In genomic region chr2:27191107-27191829, GRCh38 we compare ENCODE assay signal across 1 cellular context.
TF ChIP-seq lines count a peak whose summit lies in the region.

No MANE protein-coding gene starts in this region.

TF ChIP-seq in K562, 482 proteins besides CTCF, POLR2A, EP300 and RAD21:
- TF ChIP-seq KLF16 (IDR thresholded peaks at IDR 0.05) (0 out of 2 replicates have a peak, but pooled peaks have one; percentile 31), MEIS2 (IDR thresholded peaks at IDR 0.05; ENCODE audit: partially characterized antibody) (peak; percentile 11), ZNF253 (CRISPR knock-in tag; conservative IDR thresholded peaks at IDR 0.05) (no peak), CEBPB (tag; IDR thresholded peaks at IDR 0.05) (peak; percentile 76), USF2 (CRISPR knock-in tag; IDR thresholded peaks at IDR 0.05) (0 out of 2 replicates have a peak, but pooled peaks have one; percentile 3), SMC3 (conservative IDR thresholded peaks at IDR 0.05; ENCODE audit: insufficient read depth, low read depth, low read length) (peak; percentile 83), DEAF1 (CRISPR knock-in tag; IDR thresholded peaks at IDR 0.05) (peak; percentile 89), ZNF707 (CRISPR knock-in tag; conservative IDR thresholded peaks at IDR 0.05) (no peak), PKNOX1 (IDR thresholded peaks at IDR 0.05) (peak; percentile 55; the same call in 1 of the 2 replicates), HMG20A (CRISPR knock-in tag; conservative IDR thresholded peaks at IDR 0.05) (no peak), EP400 (IDR thresholded peaks at IDR 0.05) (0 out of 2 replicates have a peak, but pooled peaks have one; percentile 25), E2F5 (CRISPR knock-in tag; IDR thresholded peaks at IDR 0.05) (no peak), STAG1 (CRISPR knock-in tag; IDR thresholded peaks at IDR 0.05; ENCODE audit: borderline replicate concordance) (peak; percentile 38; the same call in 1 of the 2 replicates), JUND (IDR thresholded peaks at IDR 0.05; ENCODE audit: borderline replicate concordance, low read depth, low read length) (peak; percentile 14; the same call in 1 of the 2 replicates), JUND (tag; IDR thresholded peaks at IDR 0.05; ENCODE audit: borderline replicate concordance, low read depth, low read length) (peak; percentile 16; the same call in 1 of the 3 replicates)
